8 cellular contexts compared by ENCODE assay signal in genomic region chr10:102729090-102730026, GRCh38. TPM values are rescaled to one million over a fixed set of nuclear protein-coding genes. Genes with fewer than 3 reads are reported as not detected.
A peak's percentile ranks its signal among the peaks of the same experiment; 100 is the strongest.
DNase-seq lines count a peak whose midpoint lies in the region; TF ChIP-seq lines count a peak whose summit lies in the region.

No MANE protein-coding gene starts in this region.

- no peaks in the 10 kb centered on the region for H3K36me3 Mint-ChIP-seq in dendritic cell treated with granulocyte-macrophage colony-stimulating factor and Interleukin-4, amounts not matched to agents 40 ng/mL and 50 ng/mL, for 4 days (ENCODE audit: low read depth)

- WGBS in lower leg skin, 2 donors = 53 to 54% methylated on average over 28 of the region's 28 CpGs

- peak in 1 of 3 donors; percentile 86 for TF ChIP-seq CTCF in lower leg skin (IDR thresholded peaks at IDR 0.05)

- H3K27me3 Mint-ChIP-seq in dendritic cell treated with granulocyte-macrophage colony-stimulating factor and Interleukin-4, amounts not matched to agents 40 ng/mL and 50 ng/mL, for 4 days = no peaks in the 10 kb centered on the region

- peak in 5 of 6 experiments; percentile 7 to 42 (median 20) for DNase-seq in stimulated activated naive CD4-positive, alpha-beta T cell (lab: John Stamatoyannopoulos, UW)
- DNase-seq in stimulated activated naive CD4-positive, alpha-beta T cell treated with Interleukin-2 at 50 U/mL for 16 hours (lab: John Stamatoyannopoulos, UW) = no peak
- DNase-seq in NCI-H2029 treated with DMSO at 0.1 percent for 48 hours (lab: John Stamatoyannopoulos, UW) (peak; percentile 3), lower leg skin (ENCODE audit: low spot score in 2 of 2) (peak; percentile 67 to 97), GM19240 (ENCODE audit: insufficient read length, low spot score) (no peak)
- DNase-seq in activated CD4-positive, alpha-beta T cell treated with anti-CD3 and anti-CD28 coated beads for 4 hours = peak; percentile 39 to 55
- DNase-seq in stimulated activated CD8-positive, alpha-beta memory T cell treated with anti-CD3 and anti-CD28 coated beads, Interleukin-12 subunit alpha, Interleukin-12 subunit beta, amount 100 ng/mL, for 4 hours (ENCODE audit: low read depth) = peak; percentile 27

- peak overlapping the region; percentile 3 for H3K27ac Mint-ChIP-seq in dendritic cell treated with granulocyte-macrophage colony-stimulating factor and Interleukin-4, amounts not matched to agents 40 ng/mL and 50 ng/mL, for 4 days

- no peaks in the 10 kb centered on the region for H3K9me3 Mint-ChIP-seq in dendritic cell treated with granulocyte-macrophage colony-stimulating factor and Interleukin-4, amounts not matched to agents 40 ng/mL and 50 ng/mL, for 4 days

- intact Hi-C loops in dendritic cell treated with granulocyte-macrophage colony-stimulating factor and Interleukin-4, amounts not matched to agents 40 ng/mL and 50 ng/mL, for 4 days (cut with micrococcal nuclease) = loop anchor here (1.0 to 10.0 kb wide), 3 partner anchors 172 to 605 kb away; no protein-coding TSS in a partner anchor
- intact Hi-C loops in lower leg skin (cut with DNase I; ENCODE audit: low total_unique reads) = loop anchor here (5.0 kb wide), 1 partner anchor 173 kb away; no protein-coding TSS in a partner anchor

- TF ChIP-seq POLR2A in lower leg skin (IDR thresholded peaks at IDR 0.05) = no peak

- no peak overlapping the region for H3K4me3 ChIP-seq in lower leg skin (ENCODE audit: low read depth, poor library complexity, severe bottlenecking)

- H3K4me3 Mint-ChIP-seq in dendritic cell treated with granulocyte-macrophage colony-stimulating factor and Interleukin-4, amounts not matched to agents 40 ng/mL and 50 ng/mL, for 4 days = no peak overlapping the region

- peaks cover 29% of the 10 kb centered on the region for H3K4me1 Mint-ChIP-seq in dendritic cell treated with granulocyte-macrophage colony-stimulating factor and Interleukin-4, amounts not matched to agents 40 ng/mL and 50 ng/mL, for 4 days (ENCODE audit: low read depth)

RNA-seq across cellular contexts. Expression of gene WBP1L, which starts 14.4 kb away (rescaled TPM):
- 100 to 1,000 TPM; 144 to 171 (median 163) TPM for total RNA-seq in lower leg skin

RNA-seq across cellular contexts. Expression of gene SFXN2, which starts 14.9 kb away (rescaled TPM):
- 1 to 10 TPM in 2 of 4 donors, under 1 TPM in 2; 0.46 to 4.7 (median 1.1) TPM for total RNA-seq in lower leg skin

RNA-seq across cellular contexts. Expression of gene ARL3, which starts 15.2 kb away (rescaled TPM):
- total RNA-seq in lower leg skin = 1 to 10 TPM; 1.6 to 3.8 (median 3.2) TPM

Comparison
In these comparisons a context has a peak if more than half of its experiments do, and no peak if none do; other contexts are left out.
1. DNase-seq: peak in stimulated activated naive CD4-positive, alpha-beta T cell (5 of 6), NCI-H2029 treated with DMSO at 0.1 percent for 48 hours (single experiment), activated CD4-positive, alpha-beta T cell treated with anti-CD3 and anti-CD28 coated beads for 4 hours (2 of 2), lower leg skin (2 of 2) and stimulated activated CD8-positive, alpha-beta memory T cell treated with anti-CD3 and anti-CD28 coated beads, Interleukin-12 subunit alpha, Interleukin-12 subunit beta, amount 100 ng/mL, for 4 hours (single experiment); none in stimulated activated naive CD4-positive, alpha-beta T cell treated with Interleukin-2 at 50 U/mL for 16 hours (single experiment) and GM19240 (single experiment).